In the genomic region with DNA sequence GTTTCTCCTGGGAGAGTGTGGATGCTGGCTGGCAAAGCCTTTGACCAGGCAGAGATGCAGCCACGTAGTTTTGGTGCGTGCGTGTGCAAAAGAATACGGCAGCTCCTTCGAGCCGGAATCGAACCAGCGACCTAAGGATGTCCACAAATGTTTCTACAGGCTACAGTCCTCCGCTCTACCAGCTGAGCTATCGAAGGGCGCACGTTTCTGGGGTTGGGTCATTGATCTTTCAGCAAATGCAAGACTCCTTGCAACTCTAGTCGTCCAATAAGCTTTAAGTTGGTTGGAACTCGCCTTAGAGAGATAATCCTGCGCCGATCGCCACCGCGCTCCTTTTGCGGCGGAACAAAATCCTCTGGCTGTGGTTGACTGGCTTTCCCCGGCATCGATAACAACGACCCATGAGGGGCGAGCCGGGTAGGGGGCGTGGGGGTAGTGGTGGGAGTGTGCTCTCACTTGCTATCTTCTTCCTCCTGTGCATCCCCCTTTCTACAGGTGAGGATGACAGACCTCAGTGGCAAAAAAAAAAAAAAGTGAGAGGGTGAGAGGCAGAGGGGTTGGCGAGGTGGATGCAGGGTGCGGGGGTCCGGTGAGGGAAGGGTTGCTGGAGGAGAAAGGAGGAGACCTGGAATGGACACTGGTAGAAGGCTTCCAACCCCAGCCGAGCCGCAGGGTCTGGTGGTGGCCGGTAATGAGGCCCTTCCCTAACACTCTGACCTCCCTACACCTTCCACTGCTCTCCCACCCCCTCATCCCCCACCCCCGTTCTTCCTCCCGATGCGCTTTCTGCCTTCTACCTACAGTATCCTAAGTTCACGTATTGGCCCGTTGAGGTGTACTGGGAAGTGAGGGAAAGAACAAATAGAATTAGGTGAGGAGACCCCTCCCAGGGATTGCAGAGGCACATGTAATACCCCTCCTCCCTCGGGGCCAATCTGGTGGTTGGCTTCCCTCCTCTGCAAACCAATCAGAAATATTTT, we compare ENCODE assay signal across 8 cellular contexts. TPM values are rescaled to one million over a fixed set of nuclear protein-coding genes. Genes with fewer than 3 reads are reported as not detected.
A peak's percentile ranks its signal among the peaks of the same experiment; 100 is the strongest.
DNase-seq lines count a peak whose midpoint lies in the region; ATAC-seq and TF ChIP-seq lines count a peak whose summit lies in the region.

No MANE protein-coding gene starts in this region.

- H3K9me3 ChIP-seq in HUES6 (ENCODE audit: control insufficient read depth, insufficient read depth, low read depth, low read length) (no peaks in the 10 kb centered on the region), iPS-18c (ENCODE audit: control insufficient read depth, insufficient read depth, low read length) (peaks cover 3% of the 10 kb centered on the region)

- no peaks in the 10 kb centered on the region for H3K36me3 Mint-ChIP-seq in activated T-cell treated with anti-CD3 and anti-CD28 coated beads, Interleukin-2, amount 50 U/mL, for 4 hours (ENCODE audit: insufficient read depth)
- H3K36me3 Mint-ChIP-seq in stimulated activated naive B cell treated with anti-CD40 and anti-IgM and Interleukin-4, amounts not matched to agents 10 μg/mL and 1 μg/mL and 100 μg/mL, for 72 hours = no peaks in the 10 kb centered on the region

- H3K27ac Mint-ChIP-seq in stimulated activated naive B cell treated with anti-CD40 and anti-IgM and Interleukin-4, amounts not matched to agents 10 μg/mL and 1 μg/mL and 100 μg/mL, for 72 hours = peak overlapping the region; percentile 82

- TF ChIP-seq POLR2A in lower leg skin (IDR thresholded peaks at IDR 0.05) = no peak

- peaks cover 67% of the 10 kb centered on the region for H3K27me3 Mint-ChIP-seq in activated T-cell treated with anti-CD3 and anti-CD28 coated beads, Interleukin-2, amount 50 U/mL, for 4 hours (ENCODE audit: low read depth)
- H3K27me3 Mint-ChIP-seq in stimulated activated naive B cell treated with anti-CD40 and anti-IgM and Interleukin-4, amounts not matched to agents 10 μg/mL and 1 μg/mL and 100 μg/mL, for 72 hours = peaks cover 53 to 69% of the 10 kb centered on the region in 2 donors

- no peaks in the 10 kb centered on the region for H3K9me3 Mint-ChIP-seq in activated T-cell treated with anti-CD3 and anti-CD28 coated beads, Interleukin-2, amount 50 U/mL, for 4 hours
- no peaks in the 10 kb centered on the region for H3K9me3 Mint-ChIP-seq in stimulated activated naive B cell treated with anti-CD40 and anti-IgM and Interleukin-4, amounts not matched to agents 10 μg/mL and 1 μg/mL and 100 μg/mL, for 72 hours

- H3K4me1 Mint-ChIP-seq in activated T-cell treated with anti-CD3 and anti-CD28 coated beads, Interleukin-2, amount 50 U/mL, for 4 hours (ENCODE audit: low read depth) = peaks cover 25% of the 10 kb centered on the region
- peaks cover 19 to 20% of the 10 kb centered on the region in 2 donors for H3K4me1 Mint-ChIP-seq in stimulated activated naive B cell treated with anti-CD40 and anti-IgM and Interleukin-4, amounts not matched to agents 10 μg/mL and 1 μg/mL and 100 μg/mL, for 72 hours

- peak overlapping the region; percentile 54 for H3K4me3 Mint-ChIP-seq in activated T-cell treated with anti-CD3 and anti-CD28 coated beads, Interleukin-2, amount 50 U/mL, for 4 hours
- peak overlapping the region; percentile 35 to 69 for H3K4me3 Mint-ChIP-seq in stimulated activated naive B cell treated with anti-CD40 and anti-IgM and Interleukin-4, amounts not matched to agents 10 μg/mL and 1 μg/mL and 100 μg/mL, for 72 hours

- H3K9ac ChIP-seq in HUES6 (ENCODE audit: low read length) = peak overlapping the region; percentile 20

- H3K27me3 ChIP-seq in HUES6 (ENCODE audit: control insufficient read depth, insufficient read depth, low read length) = peaks cover 26% of the 10 kb centered on the region

- TF ChIP-seq CTCF in lower leg skin (IDR thresholded peaks at IDR 0.05) = no peak

- peak overlapping the region; percentile 70 for H3K4me3 ChIP-seq in HUES6 (ENCODE audit: low read depth, low read length)
- H3K4me3 ChIP-seq in iPS-18c (ENCODE audit: insufficient read depth, low read depth, low read length) = peak overlapping the region; percentile 69
- H3K4me3 ChIP-seq in lower leg skin (ENCODE audit: low read depth, poor library complexity, severe bottlenecking) = no peak overlapping the region

- ATAC-seq in activated T-cell treated with anti-CD3 and anti-CD28 coated beads, Interleukin-2, amount 50 U/mL, for 4 hours = peak; percentile 79 to 82
- peak; percentile 67 to 80 for ATAC-seq in stimulated activated naive B cell treated with anti-CD40 and anti-IgM and Interleukin-4, amounts not matched to agents 10 μg/mL and 1 μg/mL and 100 μg/mL, for 72 hours (replicated peaks)
- ATAC-seq in HG02610 (IDR thresholded peaks at IDR 0.05; ENCODE audit: unreplicated experiment) = no peak

- WGBS in lower leg skin, 2 donors = 4 to 5% methylated on average over 36 to 39 of the region's 39 CpGs

- H3K36me3 ChIP-seq in HUES6 (ENCODE audit: control insufficient read depth, insufficient read depth, low read length) = no peaks in the 10 kb centered on the region

- DNase-seq in DMS 273 treated with DMSO at 0.1 percent for 48 hours (lab: John Stamatoyannopoulos, UW) = peak; percentile 87
- no peak for DNase-seq in activated T-cell treated with anti-CD3 and anti-CD28 coated beads, Interleukin-2, amount 50 U/mL, for 4 hours
- peak; percentile 45 for DNase-seq in stimulated activated naive B cell treated with anti-CD40 and anti-IgM and Interleukin-4, amounts not matched to agents 10 μg/mL and 1 μg/mL and 100 μg/mL, for 72 hours
- no peak for DNase-seq in lower leg skin (ENCODE audit: low spot score in 2 of 2)
- no peak for DNase-seq in SHP77 treated with DMSO at 0.1 percent for 48 hours (lab: John Stamatoyannopoulos, UW)

- intact Hi-C loops in lower leg skin (cut with DNase I; ENCODE audit: low total_unique reads) = no loop called here

- peaks cover 7% of the 10 kb centered on the region; the same call in 1 of the 2 replicates for H3K4me1 ChIP-seq in HUES6 (ENCODE audit: control insufficient read depth, insufficient read depth, low read length)

- H3K27ac ChIP-seq in HUES6 (ENCODE audit: low read depth, low read length) = no peak overlapping the region

RNA-seq across cellular contexts. Expression of gene OR6S1, which starts 11.8 kb away (rescaled TPM):
- not detected for total RNA-seq in activated T-cell treated with anti-CD3 and anti-CD28 coated beads, Interleukin-2, amount 50 U/mL, for 4 hours
- total RNA-seq in lower leg skin = not detected

RNA-seq across cellular contexts. Expression of gene RNASE4, which starts 31.1 kb away (rescaled TPM):
- under 1 TPM; 0.08 to 0.18 (median 0.15) TPM for total RNA-seq in activated T-cell treated with anti-CD3 and anti-CD28 coated beads, Interleukin-2, amount 50 U/mL, for 4 hours
- total RNA-seq in lower leg skin = 100 to 1,000 TPM in 2 of 4 donors, 10 to 100 TPM in 2; 67.3 to 102 (median 90.6) TPM

RNA-seq across cellular contexts. Expression of gene ANG, which starts 35.3 kb away (rescaled TPM):
- under 1 TPM in 1 of 3 donors, not detected in 2; 0.19 TPM for total RNA-seq in activated T-cell treated with anti-CD3 and anti-CD28 coated beads, Interleukin-2, amount 50 U/mL, for 4 hours
- 10 to 100 TPM; 19.8 to 45.5 (median 32.1) TPM for total RNA-seq in lower leg skin

Comparison
In these comparisons a context has a peak if more than half of its experiments do, and no peak if none do; other contexts are left out.
1. DNase-seq: peak in DMS 273 treated with DMSO at 0.1 percent for 48 hours (single experiment) and stimulated activated naive B cell treated with anti-CD40 and anti-IgM and Interleukin-4, amounts not matched to agents 10 μg/mL and 1 μg/mL and 100 μg/mL, for 72 hours (single experiment); none in activated T-cell treated with anti-CD3 and anti-CD28 coated beads, Interleukin-2, amount 50 U/mL, for 4 hours (single experiment), lower leg skin (0 of 2) and SHP77 treated with DMSO at 0.1 percent for 48 hours (single experiment).
2. RNA of gene RNASE4, which starts 31.1 kb away (total RNA-seq): 67.3 to 102 TPM in lower leg skin; 0.08 to 0.18 TPM in activated T-cell treated with anti-CD3 and anti-CD28 coated beads, Interleukin-2, amount 50 U/mL, for 4 hours; every median in the first group is over 10 times any median in the second.
3. RNA of gene ANG, which starts 35.3 kb away (total RNA-seq): 19.8 to 45.5 TPM in lower leg skin; 0.19 TPM in activated T-cell treated with anti-CD3 and anti-CD28 coated beads, Interleukin-2, amount 50 U/mL, for 4 hours; every median in the first group is over 10 times any median in the second.